1 cellular context compared by ENCODE assay signal in genomic region chr18:49207373-49207772, GRCh38.
TF ChIP-seq lines count a peak whose summit lies in the region.

No MANE protein-coding gene starts in this region.

TF ChIP-seq in SK-N-SH treated with all-trans-retinoic acid at 6 μM for 48 hours, 23 proteins besides CTCF, POLR2A, EP300 and RAD21 (continued from another document):
- TF ChIP-seq POU6F1 (CRISPR knock-in tag; IDR thresholded peaks at IDR 0.05; ENCODE audit: borderline replicate concordance, low read depth) (no peak), OSR1 (CRISPR knock-in tag; IDR thresholded peaks at IDR 0.05) (no peak), TOX (CRISPR knock-in tag; IDR thresholded peaks at IDR 0.05; ENCODE audit: borderline replicate concordance) (no peak), ARNTL (CRISPR knock-in tag; IDR thresholded peaks at IDR 0.05; ENCODE audit: borderline replicate concordance, low read depth) (no peak), ZFP3 (CRISPR knock-in tag; IDR thresholded peaks at IDR 0.05) (no peak), ZNF8 (CRISPR knock-in tag; IDR thresholded peaks at IDR 0.05) (no peak), ESRRG (CRISPR knock-in tag; IDR thresholded peaks at IDR 0.05) (no peak), ZFP30 (CRISPR knock-in tag; IDR thresholded peaks at IDR 0.05) (no peak), ZNF70 (CRISPR knock-in tag; IDR thresholded peaks at IDR 0.05) (no peak), CSDC2 (CRISPR knock-in tag; IDR thresholded peaks at IDR 0.05) (no peak)
